8 cellular contexts compared by ENCODE assay signal in the genomic region with DNA sequence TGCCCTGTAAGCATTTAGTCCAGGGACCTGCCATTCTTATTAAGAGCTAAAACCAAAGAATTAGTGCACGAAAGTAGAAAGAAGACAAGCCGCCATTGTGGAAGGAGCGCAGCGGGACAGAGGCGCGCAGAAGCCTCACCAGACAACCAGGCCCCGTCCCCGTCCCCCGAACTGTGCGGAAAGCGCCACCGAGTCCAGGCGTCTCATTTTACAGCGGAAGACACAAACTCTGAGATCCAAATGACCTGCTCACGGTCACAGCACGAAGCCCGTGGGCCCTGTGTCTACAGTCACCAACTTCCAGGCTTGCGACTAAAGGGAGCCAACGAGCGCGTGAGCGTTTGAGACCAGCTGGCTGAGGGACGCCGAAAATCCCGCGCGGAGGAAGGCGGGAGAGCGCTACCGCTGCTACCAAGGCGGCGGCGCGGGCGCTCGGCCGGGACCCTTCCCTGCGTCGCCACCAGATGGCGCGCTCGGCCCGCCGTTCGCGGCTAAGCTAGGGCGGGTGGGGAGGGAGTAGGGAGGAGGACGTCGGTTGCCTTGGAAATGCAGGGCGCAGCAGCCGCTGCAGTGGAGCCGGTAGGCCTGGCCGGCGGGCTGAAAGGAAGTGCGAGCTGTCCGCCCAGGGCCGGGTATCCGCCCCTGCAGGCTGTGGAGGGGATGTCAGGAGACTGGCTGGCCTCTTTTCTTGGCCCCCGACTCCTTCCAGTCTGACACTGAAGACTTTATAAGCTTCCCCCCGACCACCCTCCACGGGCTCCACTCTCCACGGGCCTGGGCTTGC. TPM values are rescaled to one million over a fixed set of nuclear protein-coding genes. Genes with fewer than 3 reads are reported as not detected.
DNase-seq lines count a peak whose midpoint lies in the region; ATAC-seq and TF ChIP-seq lines count a peak whose summit lies in the region.

No MANE protein-coding gene starts in this region.

- DNase-seq in BE2C (peak; percentile 93), GM19238 (ENCODE audit: insufficient read length, low spot score) (peak; percentile 93), NCI-H460 (ENCODE audit: extremely low read depth, low read depth) (peak; percentile 69), left colon (peak; percentile 93 to 95)
- DNase-seq in activated CD4-positive, alpha-beta T cell treated with anti-CD3 and anti-CD28 coated beads for 24 hours (ENCODE audit: low read depth in 2 of 2), result peak; percentile 86 to 88
- DNase-seq in stimulated activated CD4-positive, alpha-beta T cell treated with anti-CD3 and anti-CD28 coated beads, Interleukin-1b, Interleukin-23, amount 100 ng/mL, for 4 hours (ENCODE audit: low read depth in 2 of 2), result peak; percentile 88

- no peaks in the 10 kb centered on the region for H3K9me3 ChIP-seq in BE2C

- H3K4me3 ChIP-seq in BE2C (ENCODE audit: low read depth, low read length), result peak overlapping the region; percentile 63

- peaks cover 4% of the 10 kb centered on the region for H3K4me1 ChIP-seq in BE2C

- intact Hi-C loops in left colon (cut with DNase I, micrococcal nuclease), result loop anchor here in 1 of 2 donors (10.0 kb wide), 1 partner anchor 360 kb away; no protein-coding TSS in a partner anchor

- ATAC-seq in HG03439 (IDR thresholded peaks at IDR 0.05; ENCODE audit: unreplicated experiment) (peak; percentile 99), left colon (peak; percentile 97)

- H3K27me3 ChIP-seq in BE2C, result no peaks in the 10 kb centered on the region

- peak; percentile 66 for TF ChIP-seq CTCF in BE2C (IDR thresholded peaks at IDR 0.05; ENCODE audit: low read depth, low read length)

- peak overlapping the region; percentile 80 for H3K27ac ChIP-seq in cingulate gyrus (ENCODE audit: low read depth, low read length)

- no peaks in the 10 kb centered on the region for H3K36me3 ChIP-seq in BE2C

RNA-seq across cellular contexts. Expression of gene CCDC83, which starts 0.4 kb away (rescaled TPM):
- not detected for polyA plus RNA-seq in BE2C (2012; ENCODE audit: insufficient read depth, insufficient read length, low read depth)
- total RNA-seq in NCI-H460 (2014; rRNA removed; shearing (Covaris generic)), result not detected in 2 replicates
- polyA plus RNA-seq in NCI-H460 (2014; cell fraction: nucleus; rRNA removed), result not detected in 2 replicates
- not detected for total RNA-seq in left colon

RNA-seq across cellular contexts. Expression of gene SYTL2, which starts 43.8 kb away (rescaled TPM):
- polyA plus RNA-seq in BE2C (2012; ENCODE audit: insufficient read depth, insufficient read length, low read depth), result 0.94 TPM
- total RNA-seq in NCI-H460 (2014; rRNA removed; shearing (Covaris generic)), result 36.4 and 39.2 TPM in 2 replicates
- 62.7 and 64.2 TPM in 2 replicates for polyA plus RNA-seq in NCI-H460 (2014; cell fraction: nucleus; rRNA removed)
- total RNA-seq in left colon, result 100 to 1,000 TPM; 300 to 306 TPM

Comparison
In these comparisons a context has a peak if more than half of its experiments do, and no peak if none do; other contexts are left out.
1. Peak in every context shown above with its lines: DNase-seq, ATAC-seq, H3K4me3 ChIP-seq and H3K27ac ChIP-seq.